ENCODE assay signal across 28 cellular contexts in genomic region chr11:71214553-71215371, GRCh38. TPM values are rescaled to one million over a fixed set of nuclear protein-coding genes. Genes with fewer than 3 reads are reported as not detected.
"Had no signal": no experiment of that assay in that cellular context is flagged by ENCODE, and none has a peak within 500 bp of the region (broad histone marks: within the 10 kb centered on the region; RNA-seq: fewer than 3 reads in every experiment).

No MANE protein-coding gene starts in this region.

- DNase-seq: activated CD4-positive, alpha-beta T cell treated with anti-CD3 and anti-CD28 coated beads for 1 hour; activated CD4-positive, alpha-beta T cell treated with anti-CD3 and anti-CD28 coated beads, Interleukin-2, amount 50 U/mL, for 4 hours; activated CD8-positive, alpha-beta memory T cell treated with anti-CD3 and anti-CD28 coated beads, Interleukin-2, amount 50 U/mL, for 48 hours; activated naive CD4-positive, alpha-beta T cell; activated T-cell treated with anti-CD3 and anti-CD28 coated beads, Interleukin-2, amount 50 U/mL, for 4 hours; cerebellar nuclear complex; hypothalamus; lower lobe of right lung; naive thymus-derived CD4-positive, alpha-beta T cell; stimulated activated CD4-positive, alpha-beta T cell treated with anti-CD3 and anti-CD28 coated beads, Interleukin-2, amount 100 ng/mL, for 48 hours; stimulated activated CD8-positive, alpha-beta memory T cell treated with anti-CD3 and anti-CD28 coated beads, Interleukin-4, amount 100 ng/mL, for 48 hours; stimulated activated naive CD4-positive, alpha-beta T cell treated with Interleukin-2 at 50 U/mL for 16 hours; T-cell had no signal

- H3K27me3 ChIP-seq: breast epithelium, neutrophil, pancreas, right lobe of liver had no signal

- H3K9me3 Mint-ChIP-seq: activated T-cell treated with anti-CD3 and anti-CD28 coated beads, Interleukin-2, amount 50 U/mL, for 4 hours; activated T-helper 2 cell treated with anti-CD3 and anti-CD28 coated beads, Interferon-gamma antibody, Interleukin-2, Interleukin-4, amounts not matched to agents 10 μg/mL and 5 μg/mL and 100 μg/mL, durations not matched to agents 14 hours and 24 hours and 36 hours; naive thymus-derived CD4-positive, alpha-beta T cell; T-cell; T-helper 2 cell treated with Interferon-gamma antibody and Interleukin-4, amounts not matched to agents 5 μg/mL and 100 μg/mL, for 36 hours had no signal

- H3K9me3 ChIP-seq: breast epithelium, lower lobe of right lung, neutrophil, pancreas, right lobe of liver, thoracic aorta had no signal

- H3K36me3 Mint-ChIP-seq: activated naive CD8-positive, alpha-beta T cell; naive thymus-derived CD4-positive, alpha-beta T cell; T-cell had no signal

- H3K27me3 Mint-ChIP-seq: activated naive CD8-positive, alpha-beta T cell had no signal

- ATAC-seq: activated T-cell treated with anti-CD3 and anti-CD28 coated beads, Interleukin-2, amount 50 U/mL, for 4 hours; gastroesophageal sphincter; left colon; naive thymus-derived CD4-positive, alpha-beta T cell; pancreas; SK-N-SH treated with all-trans-retinoic acid at 6 μM for 48 hours; T-cell had no signal

- H3K4me3 ChIP-seq: breast epithelium, gastroesophageal sphincter, lower lobe of right lung, pancreas, right lobe of liver, smooth muscle cell, thoracic aorta had no signal

- H3K4me2 ChIP-seq: smooth muscle cell had no signal

- H3K4me1 ChIP-seq: breast epithelium, lower lobe of right lung, pancreas had no signal

- H3K4me1 Mint-ChIP-seq: naive thymus-derived CD4-positive, alpha-beta T cell; T-cell had no signal

- H3K27ac ChIP-seq: breast epithelium, epithelial cell of prostate, gastroesophageal sphincter, lower lobe of right lung, neutrophil, pancreas, thoracic aorta had no signal

- FAIRE-seq: islet of Langerhans, pancreas had no signal

- H3K36me3 ChIP-seq: breast epithelium, gastroesophageal sphincter, lower lobe of right lung, neutrophil, pancreas, right lobe of liver, thoracic aorta had no signal

- H3K4me3 Mint-ChIP-seq: activated naive CD8-positive, alpha-beta T cell; activated T-cell treated with anti-CD3 and anti-CD28 coated beads, Interleukin-2, amount 50 U/mL, for 4 hours; naive thymus-derived CD4-positive, alpha-beta T cell; T-cell; T-helper 2 cell treated with Interferon-gamma antibody and Interleukin-4, amounts not matched to agents 5 μg/mL and 100 μg/mL, for 36 hours had no signal

- H3K27ac Mint-ChIP-seq: activated naive CD8-positive, alpha-beta T cell; activated T-helper 2 cell treated with anti-CD3 and anti-CD28 coated beads, Interferon-gamma antibody, Interleukin-2, Interleukin-4, amounts not matched to agents 10 μg/mL and 5 μg/mL and 100 μg/mL, durations not matched to agents 14 hours and 24 hours and 36 hours; naive thymus-derived CD4-positive, alpha-beta T cell; T-cell; T-helper 2 cell treated with Interferon-gamma antibody and Interleukin-4, amounts not matched to agents 5 μg/mL and 100 μg/mL, for 36 hours had no signal

RNA-seq across cellular contexts. Expression of gene SHANK2, which starts 37.6 kb away (rescaled TPM):
- total RNA-seq: activated CD8-positive, alpha-beta memory T cell treated with anti-CD3 and anti-CD28 coated beads for 36 hours; activated T-helper 2 cell treated with anti-CD3 and anti-CD28 coated beads, Interferon-gamma antibody, Interleukin-2, Interleukin-4, amounts not matched to agents 10 μg/mL and 5 μg/mL and 100 μg/mL, durations not matched to agents 14 hours and 24 hours and 36 hours had no signal
- polyA plus RNA-seq: naive thymus-derived CD4-positive, alpha-beta T cell had no signal
